1 cellular context compared by ENCODE assay signal in the genomic region with DNA sequence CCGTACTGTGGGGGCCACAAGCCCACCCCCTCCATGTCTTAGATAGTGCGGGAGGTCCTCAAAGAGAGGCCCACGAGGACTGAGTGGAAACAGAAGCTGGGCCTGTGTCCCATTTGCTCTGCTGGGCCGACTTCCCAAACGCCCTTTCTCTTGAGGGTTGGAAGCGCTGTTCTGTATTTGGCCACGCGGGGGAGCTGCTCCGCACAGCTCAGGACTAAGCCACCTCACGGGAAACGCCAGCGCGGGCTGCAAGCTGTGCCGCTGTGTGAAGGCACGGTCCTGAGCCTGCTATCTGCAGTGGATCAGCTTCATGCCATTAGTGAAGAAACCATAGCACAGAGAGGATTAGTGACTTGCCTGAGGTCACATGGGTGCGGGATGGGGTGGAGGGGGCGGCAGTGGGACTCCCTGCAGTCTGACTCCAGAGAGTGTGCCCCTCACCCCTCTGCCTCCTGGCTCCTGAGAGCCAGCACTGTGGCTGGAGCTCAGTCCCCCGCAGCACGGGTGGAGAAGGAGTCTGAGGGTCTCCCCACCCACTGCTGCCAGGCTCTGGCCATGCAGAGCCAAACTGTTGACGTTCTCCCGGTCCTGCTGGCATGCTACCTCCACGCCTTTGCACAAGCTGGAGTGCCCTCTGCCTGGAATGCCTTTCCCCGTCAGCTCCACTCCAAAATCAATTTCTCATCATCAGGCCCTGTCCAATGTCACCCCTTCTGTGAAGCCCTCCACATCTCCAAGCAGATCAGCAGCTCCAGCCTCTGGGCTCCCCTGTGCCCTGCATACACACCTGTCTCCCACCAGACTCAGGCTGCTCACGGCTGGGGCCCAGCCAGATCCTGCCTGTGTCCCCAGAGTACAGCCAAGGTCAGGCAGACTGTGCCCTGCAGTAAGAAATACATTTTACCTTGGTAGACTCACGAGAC.
A peak's percentile ranks its signal among the peaks of the same experiment; 100 is the strongest.
TF ChIP-seq lines count a peak whose summit lies in the region.

No MANE protein-coding gene starts in this region.

TF ChIP-seq in HEK293, 187 proteins besides CTCF, POLR2A, EP300 and RAD21 (continued from another document):
- TF ChIP-seq ZNF530 (tag by site-specific recombination; IDR thresholded peaks at IDR 0.05; ENCODE audit: low read depth) (no peak), KLF1 (tag by site-specific recombination; IDR thresholded peaks at IDR 0.05) (no peak), ZNF335 (tag by site-specific recombination; conservative IDR thresholded peaks at IDR 0.05) (peak; percentile 25; the same call in 1 of the 2 replicates), ZNF677 (tag by site-specific recombination; IDR thresholded peaks at IDR 0.05) (no peak), ZXDB (tag by site-specific recombination; IDR thresholded peaks at IDR 0.05) (no peak), ZNF366 (tag by site-specific recombination; conservative IDR thresholded peaks at IDR 0.05) (no peak), YY2 (tag by site-specific recombination; IDR thresholded peaks at IDR 0.05) (no peak), ZNF571 (tag by site-specific recombination; IDR thresholded peaks at IDR 0.05) (no peak), ZNF544 (tag by site-specific recombination; IDR thresholded peaks at IDR 0.05) (no peak), ZIC2 (tag by site-specific recombination; IDR thresholded peaks at IDR 0.05) (peak; percentile 69), ZFHX2 (tag by site-specific recombination; conservative IDR thresholded peaks at IDR 0.05) (peak; percentile 18; the same call in 1 of the 2 replicates), ZNF10 (tag by site-specific recombination; IDR thresholded peaks at IDR 0.05) (no peak), ZNF707 (tag by site-specific recombination; IDR thresholded peaks at IDR 0.05) (no peak), WT1 (tag by site-specific recombination; IDR thresholded peaks at IDR 0.05) (no peak), ZNF112 (tag by site-specific recombination; IDR thresholded peaks at IDR 0.05) (no peak), ZNF549 (tag by site-specific recombination; IDR thresholded peaks at IDR 0.05) (no peak), ZNF416 (tag by site-specific recombination; IDR thresholded peaks at IDR 0.05) (no peak), HOXA7 (CRISPR knock-in tag; IDR thresholded peaks at IDR 0.05; ENCODE audit: borderline replicate concordance) (no peak), ZNF654 (tag by site-specific recombination; IDR thresholded peaks at IDR 0.05; ENCODE audit: low read depth) (peak; percentile 42), ZNF626 (tag by site-specific recombination; IDR thresholded peaks at IDR 0.05) (no peak), ZNF394 (tag by site-specific recombination; IDR thresholded peaks at IDR 0.05; ENCODE audit: borderline replicate concordance) (no peak), ZBTB20 (tag by site-specific recombination; IDR thresholded peaks at IDR 0.05) (no peak)
